ENCODE assay signal across 17 cellular contexts in the genomic region with DNA sequence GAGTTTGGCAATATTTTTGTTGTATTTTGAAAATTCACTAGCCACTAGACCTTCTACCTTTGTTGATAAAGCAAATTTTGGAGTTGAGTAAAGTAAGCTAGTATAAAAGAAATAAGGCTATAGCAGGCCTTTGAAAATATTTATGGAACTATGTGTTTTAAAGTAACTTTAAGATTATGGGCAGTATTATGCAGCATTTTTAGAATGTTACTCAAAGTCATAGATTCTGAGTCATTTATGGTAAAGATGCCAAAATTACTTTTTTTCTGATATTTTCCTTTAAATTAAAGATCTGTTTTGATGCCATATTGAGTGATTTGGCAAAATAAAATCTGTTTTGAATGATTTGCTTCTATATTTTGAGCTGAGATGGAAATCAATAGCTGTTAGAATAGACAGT. TPM values are rescaled to one million over a fixed set of nuclear protein-coding genes. Genes with fewer than 3 reads are reported as not detected.
A peak's percentile ranks its signal among the peaks of the same experiment; 100 is the strongest.
DNase-seq lines count a peak whose midpoint lies in the region; ATAC-seq, FAIRE-seq and TF ChIP-seq lines count a peak whose summit lies in the region.
"Had no signal": no experiment of that assay in that cellular context is flagged by ENCODE, and none has a peak within 500 bp of the region (broad histone marks: within the 10 kb centered on the region; RNA-seq: fewer than 3 reads in every experiment).

No MANE protein-coding gene starts in this region.

- H3K27me3 Mint-ChIP-seq in activated naive CD4-positive, alpha-beta T cell treated with anti-CD3 and anti-CD28 coated beads for 36 hours (ENCODE audit: low read depth), result no peaks in the 10 kb centered on the region

- H3K27me3 ChIP-seq in SK-N-SH (ENCODE audit: insufficient read depth) (no peaks in the 10 kb centered on the region), dorsolateral prefrontal cortex (peaks cover 0 to 7% (median 0%) of the 10 kb centered on the region in 45 donors)

- no peaks in the 10 kb centered on the region for H3K36me3 ChIP-seq in SK-N-SH (replicated peaks in 1 of 2; ENCODE audit: control insufficient read depth in 1 of 2, insufficient read depth in 2 of 2, low read length in 1 of 2)

- ATAC-seq in GM18870 (IDR thresholded peaks at IDR 0.05; ENCODE audit: unreplicated experiment), result no peak
- ATAC-seq: HCT116 had no signal

- H3K9me2 ChIP-seq in SK-N-SH, result no peaks in the 10 kb centered on the region

- H3K27ac Mint-ChIP-seq in activated naive CD4-positive, alpha-beta T cell treated with anti-CD3 and anti-CD28 coated beads for 36 hours, result peak overlapping the region; percentile 37

- H3K9me3 Mint-ChIP-seq in activated naive CD4-positive, alpha-beta T cell treated with anti-CD3 and anti-CD28 coated beads for 36 hours, result no peaks in the 10 kb centered on the region

- H3K27ac ChIP-seq in SK-N-SH (ENCODE audit: low read depth in 2 of 2, low read length in 1 of 2), result peak overlapping the region; percentile 43 to 86
- no peak overlapping the region for H3K27ac ChIP-seq in dorsolateral prefrontal cortex
- H3K27ac ChIP-seq: KMS-11, RWPE1 had no signal

- H3K36me3 Mint-ChIP-seq in activated naive CD4-positive, alpha-beta T cell treated with anti-CD3 and anti-CD28 coated beads for 36 hours (ENCODE audit: low read depth), result peaks cover 4% of the 10 kb centered on the region

- no peak overlapping the region for H3K4me3 ChIP-seq in SK-N-SH (ENCODE audit: low read depth in 2 of 2, low read length in 1 of 2)
- H3K4me3 ChIP-seq in dorsolateral prefrontal cortex, result no peak overlapping the region

- intact Hi-C loops in activated naive CD4-positive, alpha-beta T cell treated with anti-CD3 and anti-CD28 coated beads for 36 hours (cut with micrococcal nuclease), result loop anchor here (1.0 to 5.0 kb wide), 6 partner anchors 9 to 433 kb away; partner anchors contain the start of gene SYNE2
- intact Hi-C loops in dorsolateral prefrontal cortex (cut with DNase I), result no loop called here

- no peaks in the 10 kb centered on the region for H3K9me3 ChIP-seq in SK-N-SH

- H3K4me1 Mint-ChIP-seq in activated naive CD4-positive, alpha-beta T cell treated with anti-CD3 and anti-CD28 coated beads for 36 hours (ENCODE audit: low read depth), result peaks cover 53% of the 10 kb centered on the region

- TF ChIP-seq RAD21 in SK-N-SH (IDR thresholded peaks at IDR 0.05; ENCODE audit: low read length), result no peak

- CTCF ChIA-PET in activated naive CD4-positive, alpha-beta T cell treated with anti-CD3 and anti-CD28 coated beads for 36 hours (lab: Charles Lee), result interaction anchor here (0.8 kb wide), 1 partner anchor 41 kb away, joined by 3 read pairs; no protein-coding TSS in a partner anchor
- CTCF ChIA-PET in SK-N-SH (lab: Yijun Ruan, JAX), result interaction anchor here (0.8 kb wide), 1 partner anchor 24 kb away, joined by 3 read pairs; no protein-coding TSS in a partner anchor

- peaks cover 11 to 20% of the 10 kb centered on the region in 2 experiments for H3K4me1 ChIP-seq in SK-N-SH (ENCODE audit: control insufficient read depth in 1 of 2, insufficient read depth in 2 of 2, low read depth in 1 of 2, low read length in 1 of 2)

- no peak for DNase-seq in activated naive CD4-positive, alpha-beta T cell treated with anti-CD3 and anti-CD28 coated beads for 36 hours
- no peak for DNase-seq in activated naive CD4-positive, alpha-beta T cell treated with Interleukin-2 at 50 U/mL for 16 hours
- DNase-seq in SK-N-SH (no peak), fibroblast of peridontal ligament (ENCODE audit: extremely low read depth) (peak; percentile 58), dorsolateral prefrontal cortex (no peak), D721Med (ENCODE audit: insufficient read length, low spot score) (no peak), kidney tubule cell (ENCODE audit: low spot score) (no peak)
- DNase-seq: C1 segment of cervical spinal cord, DMS 273 treated with DMSO at 0.1 percent for 48 hours, NCI-H1436, NCI-H2029, NCI-H774 had no signal

- POLR2A ChIA-PET in SK-N-SH (lab: Yijun Ruan, JAX), result no interaction called here

- no peak for TF ChIP-seq CTCF in SK-N-SH (IDR thresholded peaks at IDR 0.05)
- no peak for TF ChIP-seq CTCF in dorsolateral prefrontal cortex (IDR thresholded peaks at IDR 0.05 in 54 of 56, conservative IDR thresholded peaks at IDR 0.05 in 2 of 56; ENCODE audit: low read depth in 1 of 56, partially characterized antibody in 56 of 56)
- TF ChIP-seq CTCF in D721Med (IDR thresholded peaks at IDR 0.05; ENCODE audit: insufficient read depth, missing control alignments), result no peak

- H3K4me3 Mint-ChIP-seq in activated naive CD4-positive, alpha-beta T cell treated with anti-CD3 and anti-CD28 coated beads for 36 hours, result no peak overlapping the region

- TF ChIP-seq EP300 in SK-N-SH (IDR thresholded peaks at IDR 0.05; ENCODE audit: borderline replicate concordance in 1 of 2, low read depth in 1 of 2, low read length in 1 of 2), result no peak

- H2AFZ ChIP-seq in SK-N-SH (ENCODE audit: low read depth), result 0 out of 2 replicates have a peak overlapping the region, but pooled peaks have one; percentile 53

- H3K79me2 ChIP-seq in SK-N-SH (ENCODE audit: insufficient read depth), result no peaks in the 10 kb centered on the region; the same call in 1 of the 2 replicates

- no peaks in the 10 kb centered on the region for H4K20me1 ChIP-seq in SK-N-SH (ENCODE audit: insufficient read depth)

- H3K9ac ChIP-seq in SK-N-SH, result no peak overlapping the region
- H3K9ac ChIP-seq: KMS-11 had no signal

- H3F3A ChIP-seq in SK-N-SH (replicated peaks; ENCODE audit: insufficient read depth), result no peaks in the 10 kb centered on the region

- no peak for FAIRE-seq in D721Med (lab: Jason Lieb, UNC)
- FAIRE-seq: A204.1 had no signal

- H3K4me2 ChIP-seq in SK-N-SH, result peak overlapping the region; percentile 42
- H3K4me2 ChIP-seq: KMS-11 had no signal

TF ChIP-seq in SK-N-SH, 30 proteins besides CTCF, POLR2A, EP300 and RAD21:
- TF ChIP-seq SIN3A (IDR thresholded peaks at IDR 0.05; ENCODE audit: borderline replicate concordance, low read depth, low read length) (no peak), NFIC (IDR thresholded peaks at IDR 0.05; ENCODE audit: borderline replicate concordance) (peak; percentile 42; the same call in 1 of the 2 replicates)

RNA-seq across cellular contexts. Expression of gene SYNE2, which starts 57.2 kb away (rescaled TPM):
- total RNA-seq in activated naive CD4-positive, alpha-beta T cell treated with anti-CD3 and anti-CD28 coated beads for 36 hours, result 10 to 100 TPM; 22.1 to 22.3 TPM
- polyA plus RNA-seq in SK-N-SH (2012; rRNA removed), result 6.5 and 7.1 TPM in 2 replicates
- 3.6 and 4.7 TPM in 2 replicates for polyA plus RNA-seq in SK-N-SH (2012; cell fraction: cytosol; rRNA removed)
- 18.8 and 21.3 TPM in 2 replicates for polyA plus RNA-seq in SK-N-SH (2012; cell fraction: nucleus; rRNA removed)
- total RNA-seq in dorsolateral prefrontal cortex, result 10 to 100 TPM; 17.2 to 47.5 (median 29.1) TPM

Comparison
In these comparisons a context has a peak if more than half of its experiments do, and no peak if none do; other contexts are left out.
1. H3K27ac ChIP-seq: peak in SK-N-SH (2 of 2); none in dorsolateral prefrontal cortex (0 of 59).